In the genomic region with DNA sequence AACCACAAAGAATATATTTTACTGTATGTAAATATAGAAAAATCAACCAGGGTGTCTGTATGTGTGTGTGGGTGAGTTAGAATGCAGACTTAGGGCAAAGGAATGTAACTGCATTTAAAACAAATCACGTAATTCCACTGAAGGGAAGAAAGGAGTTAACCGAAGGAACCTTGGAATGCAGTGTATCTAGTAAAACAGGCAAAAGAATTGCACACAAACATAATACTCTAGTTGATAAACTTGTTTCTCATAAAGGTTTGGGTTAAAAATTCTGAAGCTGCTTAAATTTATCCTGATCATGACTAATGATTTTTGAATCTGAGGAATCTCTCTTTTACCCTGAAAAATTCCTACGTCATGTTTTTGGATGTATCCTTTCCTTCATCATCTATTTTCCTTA, we compare ENCODE assay signal across 23 cellular contexts.
DNase-seq lines count a peak whose midpoint lies in the region; TF ChIP-seq lines count a peak whose summit lies in the region.
"Had no signal": no experiment of that assay in that cellular context is flagged by ENCODE, and none has a peak within 500 bp of the region (broad histone marks: within the 10 kb centered on the region; RNA-seq: fewer than 3 reads in every experiment).

No MANE protein-coding gene starts in this region.

- H3K79me1 ChIP-seq in mesendoderm (ENCODE audit: low read length) = no peaks in the 10 kb centered on the region

- DNase-seq in AG10803 (ENCODE audit: low read depth) (peak; percentile 79), HFFc6 (peak; percentile 62), brain microvascular endothelial cell (peak; percentile 42), mesendoderm (peak; percentile 24), CD14-positive monocyte (ENCODE audit: low spot score) (no peak), NCI-H1930 (lab: John Stamatoyannopoulos, UW) (no peak)
- no peak for DNase-seq in effector memory CD4-positive, alpha-beta T cell
- DNase-seq in activated T-cell treated with anti-CD3 and anti-CD28 coated beads, Interleukin-2, amount 50 U/mL, for 1 hour = no peak
- DNase-seq: activated CD8-positive, alpha-beta T cell treated with anti-CD3 and anti-CD28 coated beads for 36 hours; activated naive CD4-positive, alpha-beta T cell treated with anti-CD3 and anti-CD28 coated beads for 36 hours; anterior cingulate cortex; CD8-positive, alpha-beta T cell; cerebellar nuclear complex; effector CD4-positive, alpha-beta T cell; heart right ventricle; naive B cell; NCI-H1105 treated with DMSO at 0.1 percent for 48 hours; NCI-H524; stimulated activated CD4-positive, alpha-beta T cell treated with anti-CD3 and anti-CD28 coated beads, Interleukin-1b, Interleukin-23, amount 100 ng/mL, for 48 hours had no signal

- TF ChIP-seq CTCF in AG10803 (conservative IDR thresholded peaks at IDR 0.05; ENCODE audit: low read length) = no peak
- TF ChIP-seq CTCF in HFFc6 (IDR thresholded peaks at IDR 0.05) = no peak
- no peak for TF ChIP-seq CTCF in brain microvascular endothelial cell (IDR thresholded peaks at IDR 0.05; ENCODE audit: low read depth, low read length, missing control alignments)
- TF ChIP-seq CTCF in CD14-positive monocyte (IDR thresholded peaks at IDR 0.05) = no peak

- no peak overlapping the region for H2BK15ac ChIP-seq in mesendoderm (replicated peaks; ENCODE audit: low read depth)

- H3K36me3 Mint-ChIP-seq in HFFc6 (ENCODE audit: low read depth) = peaks cover 6% of the 10 kb centered on the region; the same call in 1 of the 2 replicates
- H3K36me3 Mint-ChIP-seq in CD14-positive monocyte = no peaks in the 10 kb centered on the region
- H3K36me3 Mint-ChIP-seq: CD8-positive, alpha-beta T cell; stimulated activated memory B cell treated with anti-CD40 and anti-IgM and Interleukin-4, amounts not matched to agents 10 μg/mL and 1 μg/mL and 100 μg/mL, for 72 hours had no signal

- intact Hi-C loops in CD14-positive monocyte (cut with micrococcal nuclease) = no loop called here

- H3K9me3 ChIP-seq in effector memory CD4-positive, alpha-beta T cell (ENCODE audit: control insufficient read depth, low read length) = no peaks in the 10 kb centered on the region
- H3K9me3 ChIP-seq: HAP-1 had no signal

- H3K27me3 Mint-ChIP-seq in HFFc6 (ENCODE audit: insufficient read depth) = no peaks in the 10 kb centered on the region; the same call in 1 of the 2 replicates
- H3K27me3 Mint-ChIP-seq in CD14-positive monocyte (ENCODE audit: low read depth in 3 of 3) = peaks cover 1 to 7% (median 2%) of the 10 kb centered on the region in 3 donors

- no peak overlapping the region for H3K9ac ChIP-seq in mesendoderm (ENCODE audit: low read length)

- H3K4me3 ChIP-seq in AG10803 (ENCODE audit: low read length) (no peak overlapping the region), brain microvascular endothelial cell (ENCODE audit: low read depth, low read length) (no peak overlapping the region), mesendoderm (ENCODE audit: low read length) (no peak overlapping the region)
- no peak overlapping the region for H3K4me3 ChIP-seq in effector memory CD4-positive, alpha-beta T cell (ENCODE audit: insufficient read depth, low read depth, low read length, poor library complexity, severe bottlenecking)
- H3K4me3 ChIP-seq: HAP-1, heart right ventricle, lung had no signal

- H2BK120ac ChIP-seq in mesendoderm (ENCODE audit: low read depth, low read length) = no peak overlapping the region

- H3K79me2 ChIP-seq in mesendoderm (ENCODE audit: control insufficient read depth, insufficient read depth, low read length) = no peaks in the 10 kb centered on the region

- H3K4me3 Mint-ChIP-seq in HFFc6 (no peak overlapping the region), CD14-positive monocyte (no peak overlapping the region)
- H3K4me3 Mint-ChIP-seq: activated CD8-positive, alpha-beta T cell treated with anti-CD3 and anti-CD28 coated beads for 36 hours; activated naive CD4-positive, alpha-beta T cell treated with anti-CD3 and anti-CD28 coated beads for 36 hours; CD8-positive, alpha-beta T cell; naive B cell; stimulated activated memory B cell treated with anti-CD40 and anti-IgM and Interleukin-4, amounts not matched to agents 10 μg/mL and 1 μg/mL and 100 μg/mL, for 72 hours had no signal

- H3K56ac ChIP-seq in mesendoderm (ENCODE audit: low read length) = no peak overlapping the region

- H3K23ac ChIP-seq in mesendoderm (ENCODE audit: low read length) = no peak overlapping the region

- H3K36me3 ChIP-seq in brain microvascular endothelial cell (replicated peaks) (no peaks in the 10 kb centered on the region), mesendoderm (ENCODE audit: control insufficient read depth, insufficient read depth, low read length) (no peaks in the 10 kb centered on the region)
- H3K36me3 ChIP-seq in effector memory CD4-positive, alpha-beta T cell (ENCODE audit: control insufficient read depth, insufficient read depth, low read length) = no peaks in the 10 kb centered on the region
- H3K36me3 ChIP-seq: HAP-1, heart right ventricle had no signal

- H4K5ac ChIP-seq in mesendoderm (ENCODE audit: low read length) = no peak overlapping the region

- H3K4me1 ChIP-seq in mesendoderm (ENCODE audit: control insufficient read depth, low read depth, low read length) = no peaks in the 10 kb centered on the region
- H3K4me1 ChIP-seq in effector memory CD4-positive, alpha-beta T cell (ENCODE audit: control insufficient read depth, insufficient read depth, low read length, poor library complexity, severe bottlenecking) = no peaks in the 10 kb centered on the region
- H3K4me1 ChIP-seq: HAP-1, heart right ventricle had no signal

- H3K27ac Mint-ChIP-seq in HFFc6 (no peak overlapping the region), CD14-positive monocyte (no peak overlapping the region)
- H3K27ac Mint-ChIP-seq: activated CD8-positive, alpha-beta T cell treated with anti-CD3 and anti-CD28 coated beads for 36 hours; activated naive CD4-positive, alpha-beta T cell treated with anti-CD3 and anti-CD28 coated beads for 36 hours; CD8-positive, alpha-beta T cell; naive B cell; stimulated activated memory B cell treated with anti-CD40 and anti-IgM and Interleukin-4, amounts not matched to agents 10 μg/mL and 1 μg/mL and 100 μg/mL, for 72 hours had no signal

- H4K8ac ChIP-seq in mesendoderm (ENCODE audit: low read depth, low read length) = no peak overlapping the region

- no peak overlapping the region for H3K18ac ChIP-seq in mesendoderm (ENCODE audit: low read length)

- H3K27ac ChIP-seq in brain microvascular endothelial cell (no peak overlapping the region), mesendoderm (ENCODE audit: low read depth, low read length) (no peak overlapping the region)
- no peak overlapping the region for H3K27ac ChIP-seq in effector memory CD4-positive, alpha-beta T cell (ENCODE audit: insufficient read depth, low read length, poor library complexity, severe bottlenecking)
- H3K27ac ChIP-seq: heart right ventricle, RWPE1 had no signal

- H2BK5ac ChIP-seq in mesendoderm (ENCODE audit: low read length) = no peak overlapping the region

- in situ Hi-C loops in brain microvascular endothelial cell (cut with HindIII; ENCODE audit: low pct_ligation_motif_present, low sequenced_read_pairs) = no loop called here

- WGBS in mesendoderm (ENCODE audit: extremely low coverage, insufficient coverage, low lambda C conversion rate) = no CpG with 5 or more reads among the region's 3 CpGs

- no peak overlapping the region for H2AK5ac ChIP-seq in mesendoderm (ENCODE audit: low read length)

- H3K9me3 Mint-ChIP-seq in HFFc6 (peaks cover 18% of the 10 kb centered on the region), CD14-positive monocyte (no peaks in the 10 kb centered on the region)
- H3K9me3 Mint-ChIP-seq: activated naive CD4-positive, alpha-beta T cell treated with anti-CD3 and anti-CD28 coated beads for 36 hours had no signal

- H3K4me1 Mint-ChIP-seq in HFFc6 (ENCODE audit: low read depth) = peaks cover 6% of the 10 kb centered on the region; the same call in 1 of the 2 replicates
- no peaks in the 10 kb centered on the region for H3K4me1 Mint-ChIP-seq in CD14-positive monocyte
- H3K4me1 Mint-ChIP-seq: naive B cell; stimulated activated memory B cell treated with anti-CD40 and anti-IgM and Interleukin-4, amounts not matched to agents 10 μg/mL and 1 μg/mL and 100 μg/mL, for 72 hours had no signal

- no peak overlapping the region for H3K4me2 ChIP-seq in mesendoderm (ENCODE audit: low read length)

- H3K27me3 ChIP-seq in brain microvascular endothelial cell (replicated peaks) (no peaks in the 10 kb centered on the region), mesendoderm (ENCODE audit: insufficient read depth, low read length, poor library complexity) (no peaks in the 10 kb centered on the region)
- H3K27me3 ChIP-seq in effector memory CD4-positive, alpha-beta T cell (replicated peaks; ENCODE audit: control insufficient read depth, insufficient read depth, low read length, poor library complexity, severe bottlenecking) = no peaks in the 10 kb centered on the region

- H3K4ac ChIP-seq in mesendoderm (ENCODE audit: low read depth, low read length) = no peak overlapping the region

Comparison
In these comparisons a context has a peak if more than half of its experiments do, and no peak if none do; other contexts are left out.
1. DNase-seq: peak in AG10803 (single experiment), HFFc6 (single experiment), brain microvascular endothelial cell (single experiment) and mesendoderm (single experiment); none in effector memory CD4-positive, alpha-beta T cell (0 of 3), activated T-cell treated with anti-CD3 and anti-CD28 coated beads, Interleukin-2, amount 50 U/mL, for 1 hour (single experiment), CD14-positive monocyte (single experiment) and NCI-H1930 (0 of 2).